In the genomic region with DNA sequence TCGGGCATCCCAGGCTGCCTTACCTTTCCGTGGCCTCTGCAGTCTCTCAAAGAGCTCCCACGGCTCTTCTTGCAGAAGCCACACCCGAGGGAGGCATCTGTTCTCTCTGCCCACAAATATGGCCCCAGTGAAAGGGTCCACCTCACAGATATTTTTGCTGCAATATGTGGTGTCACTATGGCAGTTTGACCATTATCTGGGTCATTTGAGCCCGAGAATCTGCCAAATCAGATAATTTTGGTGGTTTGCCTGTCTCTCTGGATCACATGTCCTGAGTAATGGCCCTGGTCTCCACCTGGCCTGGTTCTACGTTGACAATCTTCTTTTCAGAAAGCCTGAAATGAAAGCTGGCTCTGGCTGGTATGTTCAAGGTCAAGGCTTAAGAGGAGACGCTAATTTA, we compare ENCODE assay signal across 22 cellular contexts. TPM values are rescaled to one million over a fixed set of nuclear protein-coding genes. Genes with fewer than 3 reads are reported as not detected.
DNase-seq lines count a peak whose midpoint lies in the region; ATAC-seq, FAIRE-seq and TF ChIP-seq lines count a peak whose summit lies in the region.
"Had no signal": no experiment of that assay in that cellular context is flagged by ENCODE, and none has a peak within 500 bp of the region (broad histone marks: within the 10 kb centered on the region; RNA-seq: fewer than 3 reads in every experiment).

No MANE protein-coding gene starts in this region.

- no peak for TF ChIP-seq RAD21 in K562 (CRISPR knock-in tag; conservative IDR thresholded peaks at IDR 0.05 in 1 of 2, IDR thresholded peaks at IDR 0.05 in 1 of 2)

- intact Hi-C loops in K562 (cut with micrococcal nuclease) = loop anchor here (10.0 kb wide), 1 partner anchor 731 kb away; a partner anchor contains a TSS

- in situ Hi-C loops in K562 (cut with MboI) = no loop called here

- no peaks in the 10 kb centered on the region for H3K9me1 ChIP-seq in K562 (ENCODE audit: control insufficient read depth, insufficient read depth, low read length)

- H3K4me3 ChIP-seq in K562 (peak overlapping the region; percentile 4; the same call in 1 of the 2 replicates), gastroesophageal sphincter (no peak overlapping the region)
- H3K4me3 ChIP-seq: BLaER1, GM23338 had no signal

- H3K9ac ChIP-seq in K562 (ENCODE audit: insufficient read depth in 1 of 2, low read depth in 2 of 2, low read length in 2 of 2) = peak overlapping the region; percentile 59 to 61
- H3K9ac ChIP-seq: BLaER1 had no signal

- H2AFZ ChIP-seq in K562 (ENCODE audit: low read depth, low read length) = peak overlapping the region; percentile 82
- H2AFZ ChIP-seq: GM23338 had no signal

- peaks cover 14% of the 10 kb centered on the region; the same call in 2 of the 3 replicates for H3K79me2 ChIP-seq in K562 (ENCODE audit: control insufficient read depth, insufficient read depth, low read length)

- peak overlapping the region; percentile 90 for H3K27ac ChIP-seq in K562 (ENCODE audit: extremely low read depth, low read depth, low read length)
- H3K27ac ChIP-seq in gastroesophageal sphincter = peak overlapping the region in 3 of 4 donors; percentile 26 to 86 (median 62)
- H3K27ac ChIP-seq: BLaER1, C4-2B had no signal

- H3K9me3 ChIP-seq in K562 (replicated peaks; ENCODE audit: control insufficient read depth, insufficient read depth, low read depth, low read length) (no peaks in the 10 kb centered on the region), gastroesophageal sphincter (peaks cover 0 to 5% (median 0%) of the 10 kb centered on the region in 3 donors)
- H3K9me3 ChIP-seq: BLaER1 had no signal

- H3K27me3 ChIP-seq in K562 (ENCODE audit: control insufficient read depth in 2 of 2, insufficient read depth in 2 of 2, low read length in 2 of 2) (no peaks in the 10 kb centered on the region), gastroesophageal sphincter (peaks cover 18% of the 10 kb centered on the region)

- peak; percentile 95 for TF ChIP-seq EP300 in K562 (IDR thresholded peaks at IDR 0.05; ENCODE audit: low read length)
- TF ChIP-seq EP300 in gastroesophageal sphincter (IDR thresholded peaks at IDR 0.05) = no peak

- no TSS peak for BruUV-seq in K562 (replicated peaks; lab: Mats Ljungman, UMichigan)

- H3K36me3 ChIP-seq in K562 (ENCODE audit: control insufficient read depth, insufficient read depth, low read length) (no peaks in the 10 kb centered on the region), gastroesophageal sphincter (no peaks in the 10 kb centered on the region)
- H3K36me3 ChIP-seq: BLaER1 had no signal

- CTCF ChIA-PET in K562 (lab: Yijun Ruan, JAX; ENCODE audit: low intra/inter-chr PET ratio) = interaction anchor here (1.4 kb wide), 1 partner anchor 70 kb away, joined by 3 read pairs; no protein-coding TSS in a partner anchor

- peak; percentile 29 for ATAC-seq in K562
- no peak for ATAC-seq in gastroesophageal sphincter
- ATAC-seq in GM21723 (IDR thresholded peaks at IDR 0.05; ENCODE audit: unreplicated experiment) = no peak
- ATAC-seq: CD8-positive, alpha-beta T cell; GM23338; HCT116 had no signal

- TF ChIP-seq POLR2A in K562 (conservative IDR thresholded peaks at IDR 0.05) (no peak), gastroesophageal sphincter (IDR thresholded peaks at IDR 0.05) (no peak)

- POLR2A ChIA-PET in K562 (lab: Yijun Ruan, JAX) = interaction anchor here (0.7 to 1.9 kb wide), 4 partner anchors 11 to 357 kb away, joined by 3 to 6 read pairs (median 4); no protein-coding TSS in a partner anchor

- WGBS in K562 (ENCODE audit: insufficient coverage, low coverage, missing lambda C conversion rate) = 2% methylated on average over 7 of the region's 7 CpGs
- 74 to 77% methylated on average over 5 of the region's 7 CpGs for WGBS in gastroesophageal sphincter (ENCODE audit: low coverage in 1 of 2), 2 donors

- peaks cover 28 to 66% of the 10 kb centered on the region in 2 experiments for H3K4me1 ChIP-seq in K562 (replicated peaks in 1 of 2; ENCODE audit: control insufficient read depth in 2 of 2, insufficient read depth in 2 of 2, low read length in 2 of 2)
- peaks cover 0 to 34% (median 0%) of the 10 kb centered on the region in 3 donors for H3K4me1 ChIP-seq in gastroesophageal sphincter
- H3K4me1 ChIP-seq: BLaER1 had no signal

- DNase-seq in HUDEP-2 (lab: John Stamatoyannopoulos, UW; ENCODE audit: unreplicated experiment in 76 of 76) (peak in 71 of 76 experiments; percentile 14 to 92 (median 65)), K562 (ENCODE audit: extremely low read depth in 1 of 4, low spot score in 3 of 4) (peak in 2 of 4 experiments; percentile 40 to 77), AG20443 (ENCODE audit: low spot score) (no peak)
- DNase-seq in stimulated activated naive CD4-positive, alpha-beta T cell treated with Interleukin-2 at 50 U/mL for 16 hours (lab: John Stamatoyannopoulos, UW) = no peak
- DNase-seq: CD4-positive, CD25-positive, alpha-beta regulatory T cell; CD8-positive, alpha-beta T cell; DMS 273 treated with DMSO at 0.1 percent for 48 hours; DMS79; EL; GF-D8; H9 had no signal

- H3K4me2 ChIP-seq in K562 (ENCODE audit: insufficient read depth, low read length) = peak overlapping the region; percentile 60
- H3K4me2 ChIP-seq: BLaER1, GM23338 had no signal

- no peaks in the 10 kb centered on the region for H4K20me1 ChIP-seq in K562 (replicated peaks; ENCODE audit: control insufficient read depth, insufficient read depth, low read length)
- H4K20me1 ChIP-seq: BLaER1 had no signal

- TF ChIP-seq CTCF in K562 (IDR thresholded peaks at IDR 0.05 in 2 of 3, conservative IDR thresholded peaks at IDR 0.05 in 1 of 3; ENCODE audit: insufficient read depth in 2 of 3, low read depth in 1 of 3, low read length in 3 of 3) = no peak
- TF ChIP-seq CTCF in gastroesophageal sphincter (IDR thresholded peaks at IDR 0.05) = no peak

- peak; percentile 49 for FAIRE-seq in K562 (lab: Jason Lieb, UNC)
- FAIRE-seq: D721Med, GM12891, GM18507 had no signal

TF ChIP-seq in K562, 482 proteins besides CTCF, POLR2A, EP300 and RAD21 (continues in another document):
- TF ChIP-seq ADNP (tag; IDR thresholded peaks at IDR 0.05) (0 out of 2 replicates have a peak, but pooled peaks have one; percentile 49), CHD4 (IDR thresholded peaks at IDR 0.05; ENCODE audit: insufficient read depth, insufficient replicate concordance, low read depth, low read length, poor library complexity, severe bottlenecking) (peak; percentile 17), MTA3 (IDR thresholded peaks at IDR 0.05; ENCODE audit: borderline replicate concordance) (0 out of 2 replicates have a peak, but pooled peaks have one; percentile 33), PML (IDR thresholded peaks at IDR 0.05; ENCODE audit: low read length) (peak; percentile 42; the same call in 1 of the 2 replicates), SRSF1 (IDR thresholded peaks at IDR 0.05; ENCODE audit: low read depth, low read length) (no peak), NFIC (IDR thresholded peaks at IDR 0.05) (peak; percentile 76), ZFP30 (CRISPR knock-in tag; IDR thresholded peaks at IDR 0.05; ENCODE audit: borderline replicate concordance) (no peak)

RNA-seq across cellular contexts. Expression of a gene that starts 5.7 kb away (rescaled TPM):
- total RNA-seq in K562 (2011; cell fraction: chromatin; rRNA removed; ENCODE audit: low replicate concordance) = 0.65 and 4.6 TPM in 2 replicates
- 0.33 and 1.8 TPM in 2 replicates for total RNA-seq in K562 (2011; cell fraction: nucleolus; rRNA removed)
- 2.8 and 3.4 TPM in 2 replicates for total RNA-seq in K562 (2011; cell fraction: nucleoplasm; rRNA removed)
- 4.0 and 4.9 TPM in 2 replicates for total RNA-seq in K562 (2014; rRNA removed)
- 3.0 TPM in 2 replicates for total RNA-seq in K562 (2014; rRNA removed; fragmentation: Illumina TruSeq; extraction: Trizol)
- total RNA-seq in K562 (2015; rRNA removed; fragmentation: Illumina TruSeq; extraction: Trizol) = 13.9 and 14.1 TPM in 2 replicates
- 4.0 and 5.0 TPM in 2 replicates for total RNA-seq in K562 (2021)
- 0.88 and 0.91 TPM in 2 replicates for polyA plus RNA-seq in K562 (2011; rRNA removed)
- polyA plus RNA-seq in K562 (2011; cell fraction: cytosol; rRNA removed) = 0.15 and 0.38 TPM in 2 replicates
- polyA plus RNA-seq in K562 (2011; cell fraction: nucleus; rRNA removed) = 0.50 and 1.4 TPM in 2 replicates
- 9.3 and 12.5 TPM in 2 replicates for polyA plus RNA-seq in K562 (2012)
- polyA plus RNA-seq in K562 (2014; fragmentation: Illumina TruSeq; extraction: Trizol) = 2.8 and 5.2 TPM in 2 replicates
- polyA plus RNA-seq in K562 (2014; fragmentation: Nextera tagmentation; extraction: Ambion mirVana) = under 1 TPM; 0.72 to 0.89 TPM
- 4.1 and 6.0 TPM in 2 replicates for polyA plus RNA-seq in K562 (2014; rRNA removed)
- 0.11 and 0.57 TPM in 2 replicates for polyA minus RNA-seq in K562 (2011; rRNA and poly(A)+ RNA removed)
- polyA minus RNA-seq in K562 (2011; cell fraction: cytosol; rRNA and poly(A)+ RNA removed) = 1.2 TPM in 1 of 2 replicates, not detected in the other
- 0.67 and 3.7 TPM in 2 replicates for polyA minus RNA-seq in K562 (2011; cell fraction: nucleus; rRNA and poly(A)+ RNA removed)
- total RNA-seq in gastroesophageal sphincter = 10 to 100 TPM in 3 of 4 donors, 1 to 10 TPM in 1; 5.0 to 86.1 (median 31.6) TPM
- total RNA-seq: A172; A673; CD8-positive, alpha-beta T cell had no signal

Comparison
In these comparisons a context has a peak if more than half of its experiments do, and no peak if none do; other contexts are left out.
1. DNase-seq: peak in HUDEP-2 (71 of 76); none in stimulated activated naive CD4-positive, alpha-beta T cell treated with Interleukin-2 at 50 U/mL for 16 hours (single experiment) and AG20443 (single experiment).